Comparison of ENCODE assay signal across 18 cellular contexts in genomic region chr1:94036721-94037120, GRCh38.
A peak's percentile ranks its signal among the peaks of the same experiment; 100 is the strongest.
DNase-seq lines count a peak whose midpoint lies in the region; ATAC-seq, FAIRE-seq and TF ChIP-seq lines count a peak whose summit lies in the region.
"Had no signal": no experiment of that assay in that cellular context is flagged by ENCODE, and none has a peak within 500 bp of the region (broad histone marks: within the 10 kb centered on the region; RNA-seq: fewer than 3 reads in every experiment).

No MANE protein-coding gene starts in this region.

- H3K4me3 ChIP-seq in AG09309 (ENCODE audit: control insufficient read depth, low read depth, low read length) = no peak overlapping the region
- H3K4me3 ChIP-seq in cardiac fibroblast (replicated peaks in 1 of 2; ENCODE audit: low read depth in 2 of 2, low read length in 2 of 2) = no peak overlapping the region
- H3K4me3 ChIP-seq in kidney (ENCODE audit: low read length in 2 of 2) = no peak overlapping the region
- H3K4me3 ChIP-seq: ascending aorta, esophagus squamous epithelium, transverse colon had no signal

- no peak for FAIRE-seq in kidney (lab: Jason Lieb, UNC)

- no peak for TF ChIP-seq CTCF in AG09309 (IDR thresholded peaks at IDR 0.05; ENCODE audit: control insufficient read depth, insufficient read depth, low read depth, low read length, missing control alignments)
- no peak for TF ChIP-seq CTCF in cardiac fibroblast (IDR thresholded peaks at IDR 0.05; ENCODE audit: low read depth, low read length)
- no peak for TF ChIP-seq CTCF in kidney (IDR thresholded peaks at IDR 0.05; ENCODE audit: borderline replicate concordance, extremely low read depth, insufficient read depth)

- ATAC-seq in GM19351 (IDR thresholded peaks at IDR 0.05; ENCODE audit: unreplicated experiment) (peak; percentile 22), GM21515 (IDR thresholded peaks at IDR 0.05; ENCODE audit: unreplicated experiment) (no peak), HG02623 (IDR thresholded peaks at IDR 0.05; ENCODE audit: unreplicated experiment) (no peak)
- ATAC-seq: activated CD8-positive, alpha-beta T cell treated with anti-CD3 and anti-CD28 coated beads, Interleukin-2, amount 10 ng/mL, durations not matched to agents 7 days and 5 days; left ventricle myocardium superior; naive thymus-derived CD8-positive, alpha-beta T cell had no signal

- H3K9me3 ChIP-seq in kidney (ENCODE audit: control insufficient read depth in 1 of 2, low read length in 2 of 2) = no peaks in the 10 kb centered on the region
- H3K9me3 ChIP-seq: ascending aorta, esophagus squamous epithelium, transverse colon had no signal

- intact Hi-C loops in kidney (cut with DNase I) = no loop called here

- H3K4me1 ChIP-seq in kidney (ENCODE audit: control insufficient read depth in 1 of 2, insufficient read depth in 1 of 2, low read depth in 1 of 2, low read length in 2 of 2) = peaks cover 0 to 3% of the 10 kb centered on the region in 2 donors

- no peak overlapping the region for H3K9ac ChIP-seq in kidney (ENCODE audit: low read length in 2 of 2)
- H3K9ac ChIP-seq: KMS-11 had no signal

- H3K27ac ChIP-seq in kidney (ENCODE audit: low read depth in 2 of 2, low read length in 2 of 2) = no peak overlapping the region
- H3K27ac ChIP-seq: ascending aorta, KMS-11 had no signal

- no peaks in the 10 kb centered on the region for H3K36me3 ChIP-seq in kidney (ENCODE audit: control insufficient read depth in 1 of 2, insufficient read depth in 2 of 2, low read length in 2 of 2)
- H3K36me3 ChIP-seq: ascending aorta, esophagus squamous epithelium, transverse colon had no signal

- DNase-seq in AG09309 (ENCODE audit: low read depth) (peak; percentile 90), cardiac fibroblast (ENCODE audit: low read depth in 2 of 2) (peak; percentile 91 to 93), non-pigmented ciliary epithelial cell (ENCODE audit: low read depth) (peak; percentile 51), kidney (no peak)
- DNase-seq in activated CD8-positive, alpha-beta memory T cell treated with anti-CD3 and anti-CD28 coated beads, Interleukin-2, amount 50 U/mL, for 48 hours = no peak
- DNase-seq: activated CD8-positive, alpha-beta T cell treated with anti-CD3 and anti-CD28 coated beads, Interleukin-2, amount 10 ng/mL, durations not matched to agents 7 days and 5 days; dermis blood vessel endothelial cell; DMS79; esophagus squamous epithelium; left ventricle myocardium superior; naive thymus-derived CD8-positive, alpha-beta T cell; NCI-H1436; transverse colon had no signal

Comparison
In these comparisons a context has a peak if more than half of its experiments do, and no peak if none do; other contexts are left out.
1. DNase-seq: peak in AG09309 (single experiment), cardiac fibroblast (2 of 2) and non-pigmented ciliary epithelial cell (single experiment); none in kidney (single experiment) and activated CD8-positive, alpha-beta memory T cell treated with anti-CD3 and anti-CD28 coated beads, Interleukin-2, amount 50 U/mL, for 48 hours (single experiment).